Comparison of ENCODE assay signal across 9 cellular contexts in the genomic region with DNA sequence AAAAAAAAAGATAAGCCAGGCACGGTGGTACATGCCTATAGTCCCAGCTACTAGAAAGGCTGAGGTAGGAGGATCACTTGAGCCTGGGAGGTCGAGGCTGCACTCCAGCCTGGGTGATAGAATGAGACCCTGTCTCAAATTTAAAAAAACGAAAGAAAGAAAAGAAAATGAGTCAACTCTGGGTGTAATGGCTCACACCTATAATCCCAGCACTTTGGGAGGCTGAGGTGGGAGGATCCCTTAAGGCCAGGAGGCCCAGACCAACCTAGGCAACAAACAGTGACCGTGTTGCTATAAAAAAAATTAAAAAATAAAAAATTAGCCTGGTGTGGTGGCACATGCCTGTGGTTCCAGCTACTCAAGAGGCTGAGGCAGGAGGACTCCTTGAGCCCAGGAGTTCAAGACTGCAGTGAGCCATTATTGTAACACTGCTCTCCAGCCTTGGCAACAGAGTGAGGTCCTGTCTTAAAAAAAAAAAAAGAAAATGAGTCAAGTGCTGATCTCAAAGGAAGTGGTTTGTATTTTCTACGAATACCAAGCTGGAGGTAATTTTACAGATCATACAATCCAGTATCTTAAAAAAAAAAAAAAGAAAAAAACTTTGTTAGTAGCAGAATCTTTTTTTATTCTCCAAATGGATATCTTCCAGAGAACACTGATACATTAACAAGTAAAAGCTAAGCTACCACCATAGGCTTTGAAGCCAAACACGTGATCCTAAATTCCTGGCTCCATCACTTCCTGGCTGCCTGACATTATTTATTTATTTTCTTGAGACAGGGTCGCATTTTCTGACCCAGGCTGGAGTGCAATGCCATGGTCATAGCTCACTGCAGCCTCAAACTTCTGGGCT. TPM values are rescaled to one million over a fixed set of nuclear protein-coding genes. Genes with fewer than 3 reads are reported as not detected.
A peak's percentile ranks its signal among the peaks of the same experiment; 100 is the strongest.
DNase-seq lines count a peak whose midpoint lies in the region; ATAC-seq and TF ChIP-seq lines count a peak whose summit lies in the region.
"Had no signal": no experiment of that assay in that cellular context is flagged by ENCODE, and none has a peak within 500 bp of the region (broad histone marks: within the 10 kb centered on the region; RNA-seq: fewer than 3 reads in every experiment).

No MANE protein-coding gene starts in this region.

- H3K4me1 ChIP-seq in GM23248 (ENCODE audit: insufficient read depth) (peaks cover 9% of the 10 kb centered on the region), smooth muscle cell (ENCODE audit: low read depth) (peaks cover 12% of the 10 kb centered on the region), aorta (ENCODE audit: control insufficient read depth in 1 of 2, insufficient read depth in 2 of 2, low read length in 2 of 2) (peaks cover 0 to 3% of the 10 kb centered on the region in 2 donors)

- H3K4me2 ChIP-seq in GM23248 (ENCODE audit: unreplicated experiment) = peak overlapping the region; percentile 49
- H3K4me2 ChIP-seq in smooth muscle cell = peak overlapping the region; percentile 33

- H3K27ac ChIP-seq in GM23248 (peak overlapping the region; percentile 42), smooth muscle cell (ENCODE audit: low read depth) (peak overlapping the region; percentile 18), aorta (ENCODE audit: low read depth in 1 of 2, low read length in 2 of 2) (no peak overlapping the region)
- H3K27ac ChIP-seq: cardiac muscle cell had no signal

- no peaks in the 10 kb centered on the region for H3K36me3 ChIP-seq in GM23248 (ENCODE audit: low read depth)
- no peaks in the 10 kb centered on the region for H3K36me3 ChIP-seq in smooth muscle cell (ENCODE audit: low read depth)
- no peaks in the 10 kb centered on the region for H3K36me3 ChIP-seq in aorta (ENCODE audit: control insufficient read depth in 1 of 2, insufficient read depth in 2 of 2, low read length in 1 of 2)
- H3K36me3 ChIP-seq: cardiac muscle cell had no signal

- H3K9me2 ChIP-seq in GM23248 (ENCODE audit: insufficient read depth) = no peaks in the 10 kb centered on the region

- H3K9ac ChIP-seq in GM23248 (no peak overlapping the region), smooth muscle cell (ENCODE audit: low read depth) (no peak overlapping the region)

- H2AFZ ChIP-seq in GM23248 (no peak overlapping the region), smooth muscle cell (ENCODE audit: low read depth) (no peak overlapping the region)

- intact Hi-C loops in aorta (cut with DNase I) = no loop called here

- DNase-seq in GM23248 = peak; percentile 78
- peak; percentile 17 for DNase-seq in activated CD4-positive, alpha-beta T cell treated with anti-CD3 and anti-CD28 coated beads for 1 hour
- peak; percentile 16 for DNase-seq in effector CD4-positive, alpha-beta T cell
- no peak for DNase-seq in smooth muscle cell (lab: John Stamatoyannopoulos, UW; ENCODE audit: unreplicated experiment)
- no peak for DNase-seq in aorta

- H3K27me3 ChIP-seq in GM23248 (replicated peaks; ENCODE audit: insufficient read depth) = no peaks in the 10 kb centered on the region
- no peaks in the 10 kb centered on the region for H3K27me3 ChIP-seq in smooth muscle cell (ENCODE audit: low read depth)
- H3K27me3 ChIP-seq in aorta (ENCODE audit: control insufficient read depth in 1 of 2, insufficient read depth in 2 of 2, low read length in 1 of 2) = no peaks in the 10 kb centered on the region
- H3K27me3 ChIP-seq: cardiac muscle cell had no signal

- 39 to 41% methylated on average over 7 of the region's 7 CpGs for WGBS in GM23248 (ENCODE audit: low coverage in 1 of 2, low lambda C conversion rate in 2 of 2, missing lambda C conversion rate in 2 of 2), 2 experiments
- 63% methylated on average over 7 of the region's 7 CpGs for WGBS in smooth muscle cell (ENCODE audit: low lambda C conversion rate)
- 45 to 52% methylated on average over 7 of the region's 7 CpGs for WGBS in aorta, 2 donors

- H3K9me3 ChIP-seq in GM23248 (ENCODE audit: low read depth) = no peaks in the 10 kb centered on the region
- H3K9me3 ChIP-seq in smooth muscle cell (replicated peaks; ENCODE audit: low read depth) = no peaks in the 10 kb centered on the region
- no peaks in the 10 kb centered on the region for H3K9me3 ChIP-seq in aorta (ENCODE audit: control insufficient read depth, low read length)

- 0 out of 2 replicates have a peak overlapping the region, but pooled peaks have one; percentile 2 for H3K4me3 ChIP-seq in GM23248
- H3K4me3 ChIP-seq in smooth muscle cell = no peak overlapping the region
- H3K4me3 ChIP-seq in aorta (ENCODE audit: low read length in 2 of 2) = no peak overlapping the region
- H3K4me3 ChIP-seq: cardiac muscle cell had no signal

- H4K20me1 ChIP-seq in GM23248 (ENCODE audit: insufficient read depth) (no peaks in the 10 kb centered on the region), smooth muscle cell (ENCODE audit: low read depth) (no peaks in the 10 kb centered on the region)

- ATAC-seq in aorta (ENCODE audit: low FRiP score) (no peak), HG02588 (IDR thresholded peaks at IDR 0.05; ENCODE audit: unreplicated experiment) (no peak), HG02642 (IDR thresholded peaks at IDR 0.05; ENCODE audit: poor library complexity, unreplicated experiment) (no peak), GM18520 (IDR thresholded peaks at IDR 0.05; ENCODE audit: unreplicated experiment) (no peak)

- H3K79me2 ChIP-seq in GM23248 (ENCODE audit: insufficient read depth) (no peaks in the 10 kb centered on the region), smooth muscle cell (ENCODE audit: low read depth) (peaks cover 14% of the 10 kb centered on the region)

- in situ Hi-C loops in GM23248 (cut with MboI) = no loop called here

- peaks cover 9% of the 10 kb centered on the region for H3F3A ChIP-seq in GM23248 (ENCODE audit: insufficient read depth)
- peaks cover 10% of the 10 kb centered on the region for H3F3A ChIP-seq in smooth muscle cell (ENCODE audit: low read depth)

- no peak for TF ChIP-seq CTCF in smooth muscle cell (IDR thresholded peaks at IDR 0.05; ENCODE audit: borderline replicate concordance, insufficient read depth, poor library complexity, severe bottlenecking)

RNA-seq across cellular contexts. Expression of a gene that starts 5.7 kb away (rescaled TPM):
- total RNA-seq in GM23248 (2014; rRNA removed; shearing (Covaris generic)) = 32.0 and 37.0 TPM in 2 replicates
- polyA plus RNA-seq in GM23248 (2016; fragmentation: Nextera tagmentation; extraction: Ambion mirVana) (68.8 and 72.5 TPM in 2 replicates), smooth muscle cell (57.6 and 62.8 TPM in 2 replicates), aorta (10 to 100 TPM; 63.1 to 66.9 TPM)
- total RNA-seq in smooth muscle cell (29.2 and 35.4 TPM in 2 replicates), aorta (10 to 100 TPM; 37.5 to 39.0 TPM)

RNA-seq across cellular contexts. Expression of a gene that starts 24.6 kb away (rescaled TPM):
- 1.5 and 2.0 TPM in 2 replicates for total RNA-seq in GM23248 (2014; rRNA removed; shearing (Covaris generic))
- polyA plus RNA-seq in GM23248 (2016; fragmentation: Nextera tagmentation; extraction: Ambion mirVana) = 0.81 and 0.85 TPM in 2 replicates
- total RNA-seq in smooth muscle cell = 2.9 and 3.5 TPM in 2 replicates
- polyA plus RNA-seq in smooth muscle cell = 0.79 and 2.9 TPM in 2 replicates
- total RNA-seq in aorta = 1 to 10 TPM in 1 of 2 donors, under 1 TPM in 1; 0.71 to 1.9 TPM
- under 1 TPM; 0.25 to 0.79 TPM for polyA plus RNA-seq in aorta

Comparison
In these comparisons a context has a peak if more than half of its experiments do, and no peak if none do; other contexts are left out.
1. DNase-seq: peak in GM23248 (single experiment), activated CD4-positive, alpha-beta T cell treated with anti-CD3 and anti-CD28 coated beads for 1 hour (single experiment) and effector CD4-positive, alpha-beta T cell (single experiment); none in smooth muscle cell (single experiment) and aorta (0 of 2).
2. H3K27ac ChIP-seq: peak in GM23248 (single experiment) and smooth muscle cell (single experiment); none in aorta (0 of 2).